10 cellular contexts compared by ENCODE assay signal in genomic region chr14:90697146-90697545, GRCh38.
DNase-seq lines count a peak whose midpoint lies in the region; ATAC-seq and TF ChIP-seq lines count a peak whose summit lies in the region.
"Had no signal": no experiment of that assay in that cellular context is flagged by ENCODE, and none has a peak within 500 bp of the region (broad histone marks: within the 10 kb centered on the region; RNA-seq: fewer than 3 reads in every experiment).

No MANE protein-coding gene starts in this region.

- intact Hi-C loops in colonic mucosa (cut with DNase I): loop anchor here (5.0 kb wide), 2 partner anchors 180 to 295 kb away; no protein-coding TSS in a partner anchor

- H3K36me3 ChIP-seq in Karpas-422 (ENCODE audit: insufficient read depth, low read length) (no peaks in the 10 kb centered on the region), colonic mucosa (no peaks in the 10 kb centered on the region), muscle layer of duodenum (ENCODE audit: control insufficient read depth in 1 of 2, insufficient read depth in 2 of 2, low read length in 2 of 2) (no peaks in the 10 kb centered on the region), thoracic aorta (no peaks in the 10 kb centered on the region)
- H3K36me3 ChIP-seq: cardiac muscle cell had no signal

- H4K20me1 ChIP-seq in Karpas-422 (ENCODE audit: insufficient read depth, low read depth, low read length): no peaks in the 10 kb centered on the region

- no peaks in the 10 kb centered on the region for H3K9me2 ChIP-seq in Karpas-422 (replicated peaks; ENCODE audit: insufficient read depth, low read length)

- no peak overlapping the region for H3K9ac ChIP-seq in Karpas-422 (ENCODE audit: low read length)
- H3K9ac ChIP-seq in colonic mucosa (ENCODE audit: low read depth in 2 of 2, low read length in 2 of 2): no peak overlapping the region

- peak overlapping the region; percentile 30 for H3K4me2 ChIP-seq in Karpas-422 (ENCODE audit: low read depth, low read length, poor library complexity, severe bottlenecking)

- H3K9me3 ChIP-seq in Karpas-422 (ENCODE audit: low read length) (no peaks in the 10 kb centered on the region), colonic mucosa (no peaks in the 10 kb centered on the region), muscle layer of duodenum (ENCODE audit: control insufficient read depth in 1 of 2, low read length in 2 of 2) (no peaks in the 10 kb centered on the region), thoracic aorta (no peaks in the 10 kb centered on the region)

- H3K4me3 ChIP-seq in Karpas-422 (ENCODE audit: low read length) (no peak overlapping the region), colonic mucosa (no peak overlapping the region), muscle layer of duodenum (ENCODE audit: low read depth in 1 of 2, low read length in 2 of 2) (no peak overlapping the region), thoracic aorta (peak overlapping the region; percentile 41)
- H3K4me3 ChIP-seq: cardiac muscle cell, K562 had no signal

- H2AFZ ChIP-seq in Karpas-422 (ENCODE audit: low read length): 0 out of 2 replicates have a peak overlapping the region, but pooled peaks have one; percentile 4

- no peaks in the 10 kb centered on the region for H3K79me2 ChIP-seq in Karpas-422 (ENCODE audit: low read length)

- no peaks in the 10 kb centered on the region for H3K27me3 ChIP-seq in Karpas-422 (ENCODE audit: low read length)
- no peaks in the 10 kb centered on the region for H3K27me3 ChIP-seq in colonic mucosa
- H3K27me3 ChIP-seq in muscle layer of duodenum (ENCODE audit: low read depth, low read length): no peaks in the 10 kb centered on the region
- no peaks in the 10 kb centered on the region for H3K27me3 ChIP-seq in thoracic aorta (replicated peaks; ENCODE audit: insufficient read depth)
- H3K27me3 ChIP-seq: cardiac muscle cell had no signal

- DNase-seq in Karpas-422 (no peak), colonic mucosa (no peak), thoracic aorta (ENCODE audit: low spot score) (no peak), anterior cingulate cortex (lab: John Stamatoyannopoulos, UW) (no peak)
- no peak for DNase-seq in activated CD4-positive, alpha-beta T cell treated with anti-CD3 and anti-CD28 coated beads, Interleukin-2, amount 50 U/mL, for 4 hours

- H3K27ac ChIP-seq in Karpas-422 (ENCODE audit: low read length): no peak overlapping the region
- H3K27ac ChIP-seq in colonic mucosa: peak overlapping the region; percentile 38
- peak overlapping the region; percentile 65 for H3K27ac ChIP-seq in muscle layer of duodenum (ENCODE audit: low read length)
- peak overlapping the region; percentile 85 to 91 for H3K27ac ChIP-seq in thoracic aorta
- H3K27ac ChIP-seq: cardiac muscle cell, epithelial cell of prostate had no signal

- TF ChIP-seq CTCF in colonic mucosa (IDR thresholded peaks at IDR 0.05) (no peak), thoracic aorta (IDR thresholded peaks at IDR 0.05) (no peak)

- ATAC-seq in thoracic aorta (ENCODE audit: insufficient number of reproducible peaks, low FRiP score, low read depth) (peak; percentile 47), GM21515 (IDR thresholded peaks at IDR 0.05; ENCODE audit: unreplicated experiment) (no peak)

- H3K4me1 ChIP-seq in Karpas-422 (ENCODE audit: low read length) (peaks cover 7% of the 10 kb centered on the region), colonic mucosa (peaks cover 4% of the 10 kb centered on the region), muscle layer of duodenum (ENCODE audit: control insufficient read depth in 1 of 2, insufficient read depth in 2 of 2, low read length in 2 of 2) (peaks cover 0 to 31% of the 10 kb centered on the region in 2 donors), thoracic aorta (ENCODE audit: control insufficient read depth in 1 of 2, low read depth in 2 of 2) (peaks cover 26 to 38% of the 10 kb centered on the region in 2 donors)
